Comparison of ENCODE assay signal across 7 cellular contexts in genomic region chr6:70676821-70677220, GRCh38.
"Had no signal": no experiment of that assay in that cellular context is flagged by ENCODE, and none has a peak within 500 bp of the region (broad histone marks: within the 10 kb centered on the region; RNA-seq: fewer than 3 reads in every experiment).

No MANE protein-coding gene starts in this region.

- ATAC-seq: GM23338, K562 had no signal

- DNase-seq: H9, HCEC 1CT, HFFc6, IMR-90, KG1 had no signal

- H2AFZ ChIP-seq: GM23338 had no signal

- H3K4me3 ChIP-seq: GM23338, K562 had no signal

- H3K4me2 ChIP-seq: GM23338 had no signal
